1 cellular context compared by ENCODE assay signal in the genomic region with DNA sequence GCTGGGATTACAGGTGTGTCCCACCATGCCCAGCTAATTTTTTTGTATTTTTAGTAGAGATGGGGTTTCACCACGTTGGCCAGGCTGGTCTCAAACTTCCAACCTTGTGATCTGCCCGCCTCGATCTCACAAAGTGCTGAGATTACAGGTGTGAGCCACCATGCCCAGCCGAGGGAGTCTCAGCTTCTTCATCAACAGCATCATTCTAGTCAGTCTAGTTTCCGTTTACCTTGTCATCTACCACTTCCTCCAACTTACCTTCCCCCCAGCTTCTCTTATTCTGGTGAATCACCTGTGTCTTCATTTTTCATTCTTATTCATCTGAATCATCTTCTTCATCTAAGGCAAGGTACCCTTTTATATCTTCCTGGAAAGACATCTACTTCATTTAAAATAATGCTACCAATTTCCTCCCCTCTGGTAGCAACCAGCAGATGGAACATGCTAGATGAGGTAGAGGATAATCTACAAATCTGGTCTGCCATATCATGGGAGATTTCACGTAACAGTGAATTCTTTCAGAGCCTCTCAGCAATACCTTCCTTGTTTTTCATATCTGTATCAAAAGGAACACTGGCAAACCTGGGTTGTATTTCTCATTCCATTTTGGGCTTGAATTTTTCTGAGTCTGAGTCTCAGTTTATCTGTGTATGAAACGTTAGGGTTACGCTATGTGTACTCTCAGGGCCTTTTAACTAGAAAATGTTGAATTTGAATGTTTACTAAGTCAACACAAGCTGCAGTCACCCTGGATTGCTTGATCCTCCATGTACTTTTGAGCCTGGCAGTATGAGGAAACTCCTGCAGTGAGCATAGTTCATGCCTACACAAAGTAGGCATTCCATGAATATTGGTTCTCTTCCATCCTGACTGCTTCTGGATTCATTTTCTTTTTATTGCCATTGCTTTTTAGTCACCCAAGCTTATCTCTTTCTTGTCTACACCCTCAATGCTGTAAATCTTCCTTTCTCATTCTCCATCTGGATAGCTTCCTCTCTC.
TF ChIP-seq lines count a peak whose summit lies in the region.

No MANE protein-coding gene starts in this region.

TF ChIP-seq in HepG2, 621 proteins besides CTCF, POLR2A, EP300 and RAD21 (continued from another document and continues in another):
- TF ChIP-seq ZFP41 (CRISPR knock-in tag; IDR thresholded peaks at IDR 0.05; ENCODE audit: borderline replicate concordance) (no peak), SNAPC4 (CRISPR knock-in tag; IDR thresholded peaks at IDR 0.05) (no peak), ZBTB7B (CRISPR knock-in tag; IDR thresholded peaks at IDR 0.05) (peak; percentile 25; the same call in 1 of the 2 replicates), ZSCAN30 (CRISPR knock-in tag; IDR thresholded peaks at IDR 0.05) (no peak), BORCS8-MEF2B (CRISPR knock-in tag; IDR thresholded peaks at IDR 0.05) (no peak), DMTF1 (CRISPR knock-in tag; IDR thresholded peaks at IDR 0.05) (no peak), ZBTB8A (CRISPR knock-in tag; IDR thresholded peaks at IDR 0.05; ENCODE audit: borderline replicate concordance, low read depth) (no peak), SETDB1 (CRISPR knock-in tag; IDR thresholded peaks at IDR 0.05; ENCODE audit: borderline replicate concordance) (no peak), ZFYVE20 (CRISPR knock-in tag; IDR thresholded peaks at IDR 0.05; ENCODE audit: borderline replicate concordance, low read depth) (no peak), ELF4 (CRISPR knock-in tag; IDR thresholded peaks at IDR 0.05; ENCODE audit: borderline replicate concordance) (no peak), ZNF101 (CRISPR knock-in tag; IDR thresholded peaks at IDR 0.05; ENCODE audit: borderline replicate concordance, low read depth) (no peak), ZSCAN22 (CRISPR knock-in tag; IDR thresholded peaks at IDR 0.05) (no peak), ZNF773 (CRISPR knock-in tag; IDR thresholded peaks at IDR 0.05; ENCODE audit: borderline replicate concordance) (no peak), ZNF562 (CRISPR knock-in tag; IDR thresholded peaks at IDR 0.05; ENCODE audit: borderline replicate concordance) (no peak), FOXO4 (CRISPR knock-in tag; conservative IDR thresholded peaks at IDR 0.05) (no peak)
- TF ChIP-seq, protein P1, sequence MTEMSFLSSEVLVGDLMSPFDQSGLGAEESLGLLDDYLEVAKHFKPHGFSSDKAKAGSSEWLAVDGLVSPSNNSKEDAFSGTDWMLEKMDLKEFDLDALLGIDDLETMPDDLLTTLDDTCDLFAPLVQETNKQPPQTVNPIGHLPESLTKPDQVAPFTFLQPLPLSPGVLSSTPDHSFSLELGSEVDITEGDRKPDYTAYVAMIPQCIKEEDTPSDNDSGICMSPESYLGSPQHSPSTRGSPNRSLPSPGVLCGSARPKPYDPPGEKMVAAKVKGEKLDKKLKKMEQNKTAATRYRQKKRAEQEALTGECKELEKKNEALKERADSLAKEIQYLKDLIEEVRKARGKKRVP (CRISPR knock-in tag; IDR thresholded peaks at IDR 0.05): peak in 1 of 2 experiments; percentile 84; a peak in 2 of 4 replicates
- TF ChIP-seq, protein P2, sequence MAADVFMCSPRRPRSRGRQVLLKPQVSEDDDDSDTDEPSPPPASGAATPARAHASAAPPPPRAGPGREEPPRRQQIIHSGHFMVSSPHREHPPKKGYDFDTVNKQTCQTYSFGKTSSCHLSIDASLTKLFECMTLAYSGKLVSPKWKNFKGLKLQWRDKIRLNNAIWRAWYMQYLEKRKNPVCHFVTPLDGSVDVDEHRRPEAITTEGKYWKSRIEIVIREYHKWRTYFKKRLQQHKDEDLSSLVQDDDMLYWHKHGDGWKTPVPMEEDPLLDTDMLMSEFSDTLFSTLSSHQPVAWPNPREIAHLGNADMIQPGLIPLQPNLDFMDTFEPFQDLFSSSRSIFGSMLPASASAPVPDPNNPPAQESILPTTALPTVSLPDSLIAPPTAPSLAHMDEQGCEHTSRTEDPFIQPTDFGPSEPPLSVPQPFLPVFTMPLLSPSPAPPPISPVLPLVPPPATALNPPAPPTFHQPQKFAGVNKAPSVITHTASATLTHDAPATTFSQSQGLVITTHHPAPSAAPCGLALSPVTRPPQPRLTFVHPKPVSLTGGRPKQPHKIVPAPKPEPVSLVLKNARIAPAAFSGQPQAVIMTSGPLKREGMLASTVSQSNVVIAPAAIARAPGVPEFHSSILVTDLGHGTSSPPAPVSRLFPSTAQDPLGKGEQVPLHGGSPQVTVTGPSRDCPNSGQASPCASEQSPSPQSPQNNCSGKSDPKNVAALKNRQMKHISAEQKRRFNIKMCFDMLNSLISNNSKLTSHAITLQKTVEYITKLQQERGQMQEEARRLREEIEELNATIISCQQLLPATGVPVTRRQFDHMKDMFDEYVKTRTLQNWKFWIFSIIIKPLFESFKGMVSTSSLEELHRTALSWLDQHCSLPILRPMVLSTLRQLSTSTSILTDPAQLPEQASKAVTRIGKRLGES (CRISPR knock-in tag; IDR thresholded peaks at IDR 0.05; ENCODE audit: borderline replicate concordance): no peak
- TF ChIP-seq, protein P3, sequence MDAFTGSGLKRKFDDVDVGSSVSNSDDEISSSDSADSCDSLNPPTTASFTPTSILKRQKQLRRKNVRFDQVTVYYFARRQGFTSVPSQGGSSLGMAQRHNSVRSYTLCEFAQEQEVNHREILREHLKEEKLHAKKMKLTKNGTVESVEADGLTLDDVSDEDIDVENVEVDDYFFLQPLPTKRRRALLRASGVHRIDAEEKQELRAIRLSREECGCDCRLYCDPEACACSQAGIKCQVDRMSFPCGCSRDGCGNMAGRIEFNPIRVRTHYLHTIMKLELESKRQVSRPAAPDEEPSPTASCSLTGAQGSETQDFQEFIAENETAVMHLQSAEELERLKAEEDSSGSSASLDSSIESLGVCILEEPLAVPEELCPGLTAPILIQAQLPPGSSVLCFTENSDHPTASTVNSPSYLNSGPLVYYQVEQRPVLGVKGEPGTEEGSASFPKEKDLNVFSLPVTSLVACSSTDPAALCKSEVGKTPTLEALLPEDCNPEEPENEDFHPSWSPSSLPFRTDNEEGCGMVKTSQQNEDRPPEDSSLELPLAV (CRISPR knock-in tag; conservative IDR thresholded peaks at IDR 0.05; ENCODE audit: low read depth): no peak
- TF ChIP-seq, protein P4, sequence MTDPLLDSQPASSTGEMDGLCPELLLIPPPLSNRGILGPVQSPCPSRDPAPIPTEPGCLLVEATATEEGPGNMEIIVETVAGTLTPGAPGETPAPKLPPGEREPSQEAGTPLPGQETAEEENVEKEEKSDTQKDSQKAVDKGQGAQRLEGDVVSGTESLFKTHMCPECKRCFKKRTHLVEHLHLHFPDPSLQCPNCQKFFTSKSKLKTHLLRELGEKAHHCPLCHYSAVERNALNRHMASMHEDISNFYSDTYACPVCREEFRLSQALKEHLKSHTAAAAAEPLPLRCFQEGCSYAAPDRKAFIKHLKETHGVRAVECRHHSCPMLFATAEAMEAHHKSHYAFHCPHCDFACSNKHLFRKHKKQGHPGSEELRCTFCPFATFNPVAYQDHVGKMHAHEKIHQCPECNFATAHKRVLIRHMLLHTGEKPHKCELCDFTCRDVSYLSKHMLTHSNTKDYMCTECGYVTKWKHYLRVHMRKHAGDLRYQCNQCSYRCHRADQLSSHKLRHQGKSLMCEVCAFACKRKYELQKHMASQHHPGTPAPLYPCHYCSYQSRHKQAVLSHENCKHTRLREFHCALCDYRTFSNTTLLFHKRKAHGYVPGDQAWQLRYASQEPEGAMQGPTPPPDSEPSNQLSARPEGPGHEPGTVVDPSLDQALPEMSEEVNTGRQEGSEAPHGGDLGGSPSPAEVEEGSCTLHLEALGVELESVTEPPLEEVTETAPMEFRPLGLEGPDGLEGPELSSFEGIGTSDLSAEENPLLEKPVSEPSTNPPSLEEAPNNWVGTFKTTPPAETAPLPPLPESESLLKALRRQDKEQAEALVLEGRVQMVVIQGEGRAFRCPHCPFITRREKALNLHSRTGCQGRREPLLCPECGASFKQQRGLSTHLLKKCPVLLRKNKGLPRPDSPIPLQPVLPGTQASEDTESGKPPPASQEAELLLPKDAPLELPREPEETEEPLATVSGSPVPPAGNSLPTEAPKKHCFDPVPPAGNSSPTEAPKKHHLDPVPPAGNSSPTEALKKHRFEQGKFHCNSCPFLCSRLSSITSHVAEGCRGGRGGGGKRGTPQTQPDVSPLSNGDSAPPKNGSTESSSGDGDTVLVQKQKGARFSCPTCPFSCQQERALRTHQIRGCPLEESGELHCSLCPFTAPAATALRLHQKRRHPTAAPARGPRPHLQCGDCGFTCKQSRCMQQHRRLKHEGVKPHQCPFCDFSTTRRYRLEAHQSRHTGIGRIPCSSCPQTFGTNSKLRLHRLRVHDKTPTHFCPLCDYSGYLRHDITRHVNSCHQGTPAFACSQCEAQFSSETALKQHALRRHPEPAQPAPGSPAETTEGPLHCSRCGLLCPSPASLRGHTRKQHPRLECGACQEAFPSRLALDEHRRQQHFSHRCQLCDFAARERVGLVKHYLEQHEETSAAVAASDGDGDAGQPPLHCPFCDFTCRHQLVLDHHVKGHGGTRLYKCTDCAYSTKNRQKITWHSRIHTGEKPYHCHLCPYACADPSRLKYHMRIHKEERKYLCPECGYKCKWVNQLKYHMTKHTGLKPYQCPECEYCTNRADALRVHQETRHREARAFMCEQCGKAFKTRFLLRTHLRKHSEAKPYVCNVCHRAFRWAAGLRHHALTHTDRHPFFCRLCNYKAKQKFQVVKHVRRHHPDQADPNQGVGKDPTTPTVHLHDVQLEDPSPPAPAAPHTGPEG (CRISPR knock-in tag; IDR thresholded peaks at IDR 0.05): no peak
- TF ChIP-seq, protein P5, sequence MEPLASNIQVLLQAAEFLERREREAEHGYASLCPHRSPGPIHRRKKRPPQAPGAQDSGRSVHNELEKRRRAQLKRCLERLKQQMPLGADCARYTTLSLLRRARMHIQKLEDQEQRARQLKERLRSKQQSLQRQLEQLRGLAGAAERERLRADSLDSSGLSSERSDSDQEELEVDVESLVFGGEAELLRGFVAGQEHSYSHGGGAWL (CRISPR knock-in tag; IDR thresholded peaks at IDR 0.05): no peak
- TF ChIP-seq, protein P6, sequence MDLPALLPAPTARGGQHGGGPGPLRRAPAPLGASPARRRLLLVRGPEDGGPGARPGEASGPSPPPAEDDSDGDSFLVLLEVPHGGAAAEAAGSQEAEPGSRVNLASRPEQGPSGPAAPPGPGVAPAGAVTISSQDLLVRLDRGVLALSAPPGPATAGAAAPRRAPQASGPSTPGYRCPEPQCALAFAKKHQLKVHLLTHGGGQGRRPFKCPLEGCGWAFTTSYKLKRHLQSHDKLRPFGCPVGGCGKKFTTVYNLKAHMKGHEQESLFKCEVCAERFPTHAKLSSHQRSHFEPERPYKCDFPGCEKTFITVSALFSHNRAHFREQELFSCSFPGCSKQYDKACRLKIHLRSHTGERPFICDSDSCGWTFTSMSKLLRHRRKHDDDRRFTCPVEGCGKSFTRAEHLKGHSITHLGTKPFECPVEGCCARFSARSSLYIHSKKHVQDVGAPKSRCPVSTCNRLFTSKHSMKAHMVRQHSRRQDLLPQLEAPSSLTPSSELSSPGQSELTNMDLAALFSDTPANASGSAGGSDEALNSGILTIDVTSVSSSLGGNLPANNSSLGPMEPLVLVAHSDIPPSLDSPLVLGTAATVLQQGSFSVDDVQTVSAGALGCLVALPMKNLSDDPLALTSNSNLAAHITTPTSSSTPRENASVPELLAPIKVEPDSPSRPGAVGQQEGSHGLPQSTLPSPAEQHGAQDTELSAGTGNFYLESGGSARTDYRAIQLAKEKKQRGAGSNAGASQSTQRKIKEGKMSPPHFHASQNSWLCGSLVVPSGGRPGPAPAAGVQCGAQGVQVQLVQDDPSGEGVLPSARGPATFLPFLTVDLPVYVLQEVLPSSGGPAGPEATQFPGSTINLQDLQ (CRISPR knock-in tag; IDR thresholded peaks at IDR 0.05): no peak
